6 cellular contexts compared by ENCODE assay signal in genomic region chr1:246512230-246512629, GRCh38.
"Had no signal": no experiment of that assay in that cellular context is flagged by ENCODE, and none has a peak within 500 bp of the region (broad histone marks: within the 10 kb centered on the region; RNA-seq: fewer than 3 reads in every experiment).

No MANE protein-coding gene starts in this region.

- H3K4me3 ChIP-seq: K562 had no signal

- H3K27ac ChIP-seq: HL-60 had no signal

- H3K36me3 Mint-ChIP-seq: IgD-negative memory B cell had no signal

- DNase-seq: IMR-90, KBM-7 had no signal

- H3K27ac Mint-ChIP-seq: IgD-negative memory B cell had no signal

- ATAC-seq: K562 had no signal

- FAIRE-seq: HTR-8/SVneo, K562 had no signal

- H3K27me3 Mint-ChIP-seq: IgD-negative memory B cell had no signal
